ENCODE assay signal across 29 cellular contexts in the genomic region with DNA sequence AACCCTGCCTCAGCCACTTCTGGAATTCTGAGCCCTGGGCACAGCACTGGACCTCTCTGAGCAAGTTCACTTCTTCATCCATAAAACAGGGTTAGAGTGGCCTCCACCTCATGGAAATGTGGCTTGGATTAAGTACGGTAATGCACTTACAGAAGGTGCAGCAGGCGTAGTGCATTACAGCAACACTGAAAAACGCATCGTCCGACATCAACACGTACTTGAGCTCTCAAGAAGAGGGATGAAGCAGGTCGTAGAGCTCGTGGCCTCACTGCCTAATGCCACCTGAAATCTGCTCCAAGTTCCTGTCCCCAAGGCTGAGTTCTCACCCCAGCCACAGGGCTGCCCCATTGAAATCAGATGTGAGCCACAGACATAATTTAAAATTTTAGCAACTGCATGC.
"Had no signal": no experiment of that assay in that cellular context is flagged by ENCODE, and none has a peak within 500 bp of the region (broad histone marks: within the 10 kb centered on the region; RNA-seq: fewer than 3 reads in every experiment).

No MANE protein-coding gene starts in this region.

- H3K4me1 Mint-ChIP-seq: nephron progenitor cell; stimulated activated naive B cell treated with anti-CD40 and anti-IgM and Interleukin-4, amounts not matched to agents 10 μg/mL and 1 μg/mL and 100 μg/mL, for 72 hours had no signal

- H3K9ac ChIP-seq: parathyroid adenoma had no signal

- H3K9me3 ChIP-seq: ovary, psoas muscle, right lobe of liver, sigmoid colon, stomach, thoracic aorta, thyroid gland, tibial nerve, upper lobe of left lung had no signal

- H3K36me3 ChIP-seq: ovary, right lobe of liver, sigmoid colon, stomach, thoracic aorta, thyroid gland, tibial nerve, upper lobe of left lung had no signal

- H3K4me1 ChIP-seq: parathyroid adenoma, psoas muscle, right lobe of liver, sigmoid colon, stomach, thyroid gland, tibial nerve, upper lobe of left lung had no signal

- H3K27ac Mint-ChIP-seq: natural killer cell treated with Interleukin-12 subunit alpha and Interleukin-12 subunit beta and Interleukin-15 and Interleukin-18, amount 100 ng/mL, for 72 hours; nephron progenitor cell; progenitor cell of endocrine pancreas; stimulated activated naive B cell treated with anti-CD40 and anti-IgM and Interleukin-4, amounts not matched to agents 10 μg/mL and 1 μg/mL and 100 μg/mL, for 72 hours; stimulated activated naive CD8-positive, alpha-beta T cell treated with anti-CD3 and anti-CD28 coated beads, Interleukin-15, Interleukin-2, amounts not matched to agents 100 ng/mL and 50 ng/mL, for 24 hours had no signal

- DNase-seq: naive thymus-derived CD8-positive, alpha-beta T cell; nephron progenitor cell; occipital lobe; ovary; posterior cingulate gyrus; psoas muscle; right cardiac atrium; right lobe of liver; sigmoid colon; small intestine; stimulated activated CD4-positive, alpha-beta T cell treated with anti-CD3 and anti-CD28 coated beads, Interleukin-15, amount 100 ng/mL, for 24 hours; stimulated activated CD4-positive, alpha-beta T cell treated with anti-CD3 and anti-CD28 coated beads, Interleukin-2, amount 100 ng/mL, for 24 hours; stimulated activated CD4-positive, alpha-beta T cell treated with anti-CD3 and anti-CD28 coated beads, Interleukin-2, amount 100 ng/mL, for 48 hours; stimulated activated CD4-positive, alpha-beta T cell treated with anti-CD3 and anti-CD28 coated beads, Interleukin-4, amount 100 ng/mL, for 24 hours; stimulated activated naive B cell treated with anti-CD40 and anti-IgM and Interleukin-4, amounts not matched to agents 10 μg/mL and 1 μg/mL and 100 μg/mL, for 72 hours; stimulated activated naive CD4-positive, alpha-beta T cell treated with Interleukin-2 at 50 U/mL for 16 hours; stomach; thyroid gland; trophoblast cell had no signal

- FAIRE-seq: small intestine, urothelium cell line had no signal

- H3K36me3 Mint-ChIP-seq: naive thymus-derived CD8-positive, alpha-beta T cell; natural killer cell treated with Interleukin-12 subunit alpha and Interleukin-12 subunit beta and Interleukin-15 and Interleukin-18, amount 100 ng/mL, for 72 hours; stimulated activated effector memory CD8-positive, alpha-beta T cell treated with anti-CD3 and anti-CD28 coated beads, Interleukin-12 subunit alpha, Interleukin-12 subunit beta, amount 100 ng/mL, for 72 hours; stimulated activated naive B cell treated with anti-CD40 and anti-IgM and Interleukin-4, amounts not matched to agents 10 μg/mL and 1 μg/mL and 100 μg/mL, for 72 hours had no signal

- H3K9me3 Mint-ChIP-seq: natural killer cell treated with Interleukin-12 subunit alpha and Interleukin-12 subunit beta and Interleukin-15 and Interleukin-18, amount 100 ng/mL, for 72 hours; nephron progenitor cell; stimulated activated effector memory CD8-positive, alpha-beta T cell treated with anti-CD3 and anti-CD28 coated beads, Interleukin-12 subunit alpha, Interleukin-12 subunit beta, amount 100 ng/mL, for 72 hours; stimulated activated naive CD8-positive, alpha-beta T cell treated with anti-CD3 and anti-CD28 coated beads, Interleukin-15, Interleukin-2, amounts not matched to agents 100 ng/mL and 50 ng/mL, for 24 hours had no signal

- H3K27ac ChIP-seq: ovary, parathyroid adenoma, psoas muscle, right lobe of liver, sigmoid colon, stomach, thoracic aorta, thyroid gland, tibial nerve, upper lobe of left lung had no signal

- H3K4me3 Mint-ChIP-seq: naive thymus-derived CD8-positive, alpha-beta T cell; natural killer cell treated with Interleukin-12 subunit alpha and Interleukin-12 subunit beta and Interleukin-15 and Interleukin-18, amount 100 ng/mL, for 72 hours; nephron progenitor cell; neural crest cell; stimulated activated effector memory CD8-positive, alpha-beta T cell treated with anti-CD3 and anti-CD28 coated beads, Interleukin-12 subunit alpha, Interleukin-12 subunit beta, amount 100 ng/mL, for 72 hours; stimulated activated naive B cell treated with anti-CD40 and anti-IgM and Interleukin-4, amounts not matched to agents 10 μg/mL and 1 μg/mL and 100 μg/mL, for 72 hours; stimulated activated naive CD8-positive, alpha-beta T cell treated with anti-CD3 and anti-CD28 coated beads, Interleukin-15, Interleukin-2, amounts not matched to agents 100 ng/mL and 50 ng/mL, for 24 hours had no signal

- H3K4me3 ChIP-seq: ovary, psoas muscle, right lobe of liver, sigmoid colon, stomach, thoracic aorta, thyroid gland, tibial nerve, upper lobe of left lung had no signal

- H2AFZ ChIP-seq: parathyroid adenoma had no signal

- H3K27me3 ChIP-seq: ovary, right lobe of liver, sigmoid colon, thyroid gland, tibial nerve, upper lobe of left lung had no signal

- H3K27me3 Mint-ChIP-seq: progenitor cell of endocrine pancreas; stimulated activated naive CD8-positive, alpha-beta T cell treated with anti-CD3 and anti-CD28 coated beads, Interleukin-15, Interleukin-2, amounts not matched to agents 100 ng/mL and 50 ng/mL, for 24 hours had no signal

- ATAC-seq: naive thymus-derived CD8-positive, alpha-beta T cell; natural killer cell treated with Interleukin-12 subunit alpha and Interleukin-12 subunit beta and Interleukin-15 and Interleukin-18, amount 100 ng/mL, for 72 hours; psoas muscle; right cardiac atrium; right lobe of liver; stimulated activated effector memory CD8-positive, alpha-beta T cell treated with anti-CD3 and anti-CD28 coated beads, Interleukin-12 subunit alpha, Interleukin-12 subunit beta, amount 100 ng/mL, for 72 hours; stimulated activated naive B cell treated with anti-CD40 and anti-IgM and Interleukin-4, amounts not matched to agents 10 μg/mL and 1 μg/mL and 100 μg/mL, for 72 hours had no signal
